In genomic region chr4:184664445-184665210, GRCh38 we compare ENCODE assay signal across 14 cellular contexts. TPM values are rescaled to one million over a fixed set of nuclear protein-coding genes. Genes with fewer than 3 reads are reported as not detected.
A peak's percentile ranks its signal among the peaks of the same experiment; 100 is the strongest.
DNase-seq lines count a peak whose midpoint lies in the region; ATAC-seq, FAIRE-seq and TF ChIP-seq lines count a peak whose summit lies in the region.
"Had no signal": no experiment of that assay in that cellular context is flagged by ENCODE, and none has a peak within 500 bp of the region (broad histone marks: within the 10 kb centered on the region; RNA-seq: fewer than 3 reads in every experiment).

No MANE protein-coding gene starts in this region.

- H3K9me3 Mint-ChIP-seq in activated CD4-positive, alpha-beta T cell treated with anti-CD3 and anti-CD28 coated beads for 36 hours (ENCODE audit: low read depth): no peaks in the 10 kb centered on the region
- H3K9me3 Mint-ChIP-seq: IgD-negative memory B cell, naive B cell had no signal

- no peak overlapping the region for H2BK5ac ChIP-seq in mesendoderm (ENCODE audit: low read length)

- H2BK120ac ChIP-seq in mesendoderm (ENCODE audit: low read depth, low read length): no peak overlapping the region

- CTCF ChIA-PET in activated CD4-positive, alpha-beta T cell treated with anti-CD3 and anti-CD28 coated beads for 36 hours (lab: Charles Lee): interaction anchor here (0.6 kb wide), 1 partner anchor 470 kb away, joined by 3 read pairs; no protein-coding TSS in a partner anchor

- H3K27ac ChIP-seq in mesendoderm (ENCODE audit: low read depth, low read length): no peak overlapping the region
- H3K27ac ChIP-seq: hepatocyte had no signal

- no peak overlapping the region for H3K4ac ChIP-seq in mesendoderm (ENCODE audit: low read depth, low read length)

- H3K36me3 ChIP-seq in bronchial epithelial cell (ENCODE audit: control insufficient read depth, insufficient read depth, low read length) (peaks cover 3% of the 10 kb centered on the region), mesendoderm (ENCODE audit: control insufficient read depth, insufficient read depth, low read length) (no peaks in the 10 kb centered on the region)

- H3K79me1 ChIP-seq in mesendoderm (ENCODE audit: low read length): no peaks in the 10 kb centered on the region

- no peak for FAIRE-seq in bronchial epithelial cell (lab: Jason Lieb, UNC)

- H3K79me2 ChIP-seq in mesendoderm (ENCODE audit: control insufficient read depth, insufficient read depth, low read length): no peaks in the 10 kb centered on the region
- H3K79me2 ChIP-seq: hepatocyte had no signal

- peaks cover 19% of the 10 kb centered on the region for H3K4me1 Mint-ChIP-seq in activated CD4-positive, alpha-beta T cell treated with anti-CD3 and anti-CD28 coated beads for 36 hours

- H3K4me3 ChIP-seq in bronchial epithelial cell (ENCODE audit: low read depth, low read length) (no peak overlapping the region), mesendoderm (ENCODE audit: low read length) (no peak overlapping the region)
- H3K4me3 ChIP-seq: hepatocyte had no signal

- no peak overlapping the region for H3K18ac ChIP-seq in mesendoderm (ENCODE audit: low read length)

- no peaks in the 10 kb centered on the region for H3K27me3 ChIP-seq in bronchial epithelial cell (ENCODE audit: control insufficient read depth, insufficient read depth, low read length)
- no peaks in the 10 kb centered on the region for H3K27me3 ChIP-seq in mesendoderm (ENCODE audit: insufficient read depth, low read length, poor library complexity)
- H3K27me3 ChIP-seq: hepatocyte had no signal

- no peak for TF ChIP-seq CTCF in bronchial epithelial cell (IDR thresholded peaks at IDR 0.05; ENCODE audit: insufficient read depth, low read length, severe bottlenecking)

- WGBS in mesendoderm (ENCODE audit: extremely low coverage, insufficient coverage, low lambda C conversion rate): no CpG with 5 or more reads among the region's 6 CpGs

- in situ Hi-C loops in KBM-7 (cut with MboI; ENCODE audit: low pct_unique_long_range_greater_than_20kb, low sequenced_read_pairs): no loop called here

- no peaks in the 10 kb centered on the region for H3K4me1 ChIP-seq in mesendoderm (ENCODE audit: control insufficient read depth, low read depth, low read length)

- POLR2A ChIA-PET in activated CD4-positive, alpha-beta T cell treated with anti-CD3 and anti-CD28 coated beads for 36 hours (lab: Charles Lee): no interaction called here

- H3K4me3 Mint-ChIP-seq in activated CD4-positive, alpha-beta T cell treated with anti-CD3 and anti-CD28 coated beads for 36 hours: no peak overlapping the region
- H3K4me3 Mint-ChIP-seq: IgD-negative memory B cell, naive B cell had no signal

- no peak overlapping the region for H4K8ac ChIP-seq in mesendoderm (ENCODE audit: low read depth, low read length)

- H3K36me3 Mint-ChIP-seq in activated CD4-positive, alpha-beta T cell treated with anti-CD3 and anti-CD28 coated beads for 36 hours (ENCODE audit: low read depth): peaks cover 34% of the 10 kb centered on the region

- no peak overlapping the region for H3K4me2 ChIP-seq in mesendoderm (ENCODE audit: low read length)
- H3K4me2 ChIP-seq: hepatocyte had no signal

- peak; percentile 11 for DNase-seq in activated CD4-positive, alpha-beta T cell treated with anti-CD3 and anti-CD28 coated beads for 36 hours
- DNase-seq in activated CD4-positive, alpha-beta T cell treated with anti-CD3 and anti-CD28 coated beads for 48 hours: no peak
- peak; percentile 43 for DNase-seq in KBM-7
- DNase-seq in bronchial epithelial cell (ENCODE audit: low read depth): peak; percentile 17
- DNase-seq in mesendoderm: peak; percentile 80
- DNase-seq in midbrain (lab: John Stamatoyannopoulos, UW): no peak
- no peak for DNase-seq in activated CD4-positive, CD25-positive, alpha-beta regulatory T cell (lab: John Stamatoyannopoulos, UW)
- DNase-seq in globus pallidus (ENCODE audit: low spot score): no peak
- DNase-seq: activated gamma-delta T cell, naive B cell, NCI-H524 treated with DMSO at 0.1 percent for 48 hours, T-helper 9 cell had no signal

- no peak overlapping the region for H3K23ac ChIP-seq in mesendoderm (ENCODE audit: low read length)

- H3K56ac ChIP-seq in mesendoderm (ENCODE audit: low read length): no peak overlapping the region

- no peak overlapping the region for H2AK5ac ChIP-seq in mesendoderm (ENCODE audit: low read length)

- intact Hi-C loops in activated CD4-positive, alpha-beta T cell treated with anti-CD3 and anti-CD28 coated beads for 36 hours (cut with DNase I, micrococcal nuclease): no loop called here

- H3K27me3 Mint-ChIP-seq in activated CD4-positive, alpha-beta T cell treated with anti-CD3 and anti-CD28 coated beads for 36 hours: no peaks in the 10 kb centered on the region
- H3K27me3 Mint-ChIP-seq: IgD-negative memory B cell, naive B cell had no signal

- H4K5ac ChIP-seq in mesendoderm (ENCODE audit: low read length): no peak overlapping the region

- no peak overlapping the region for H3K9ac ChIP-seq in mesendoderm (ENCODE audit: low read length)

- ATAC-seq in activated CD4-positive, alpha-beta T cell treated with anti-CD3 and anti-CD28 coated beads for 36 hours: peak; percentile 68

- H3K27ac Mint-ChIP-seq in activated CD4-positive, alpha-beta T cell treated with anti-CD3 and anti-CD28 coated beads for 36 hours: no peak overlapping the region
- H3K27ac Mint-ChIP-seq: IgD-negative memory B cell, naive B cell had no signal

- no peak overlapping the region for H2BK15ac ChIP-seq in mesendoderm (replicated peaks; ENCODE audit: low read depth)

RNA-seq across cellular contexts. Expression of gene PRIMPOL, which starts 15.1 kb away (rescaled TPM):
- total RNA-seq in activated CD4-positive, alpha-beta T cell treated with anti-CD3 and anti-CD28 coated beads for 36 hours: 10 to 100 TPM; 20.4 to 24.3 TPM
- total RNA-seq in bronchial epithelial cell: 6.3 and 8.8 TPM in 2 replicates
- 3.7 TPM for polyA plus RNA-seq in mesendoderm (2013, experiment 1 of 2)
- 3.7 TPM for polyA plus RNA-seq in mesendoderm (2013, experiment 2 of 2)

RNA-seq across cellular contexts. Expression of gene CASP3, which starts 15.4 kb away (rescaled TPM):
- total RNA-seq in activated CD4-positive, alpha-beta T cell treated with anti-CD3 and anti-CD28 coated beads for 36 hours: 10 to 100 TPM; 44.3 to 65.7 TPM
- total RNA-seq in bronchial epithelial cell: 23.7 and 37.0 TPM in 2 replicates
- 130 TPM for polyA plus RNA-seq in mesendoderm (2013, experiment 1 of 2)
- 135 TPM for polyA plus RNA-seq in mesendoderm (2013, experiment 2 of 2)

Comparison
In these comparisons a context has a peak if more than half of its experiments do, and no peak if none do; other contexts are left out.
1. DNase-seq: peak in activated CD4-positive, alpha-beta T cell treated with anti-CD3 and anti-CD28 coated beads for 36 hours (single experiment), KBM-7 (single experiment), bronchial epithelial cell (single experiment) and mesendoderm (single experiment); none in activated CD4-positive, alpha-beta T cell treated with anti-CD3 and anti-CD28 coated beads for 48 hours (single experiment), midbrain (single experiment), activated CD4-positive, CD25-positive, alpha-beta regulatory T cell (0 of 4) and globus pallidus (single experiment).